Comparison of ENCODE assay signal across 8 cellular contexts in genomic region chr19:15629003-15629880, GRCh38. TPM values are rescaled to one million over a fixed set of nuclear protein-coding genes. Genes with fewer than 3 reads are reported as not detected.
DNase-seq lines count a peak whose midpoint lies in the region; ATAC-seq and TF ChIP-seq lines count a peak whose summit lies in the region.

No MANE protein-coding gene starts in this region.

- no peaks in the 10 kb centered on the region for H3F3A ChIP-seq in SU-DHL-6 (ENCODE audit: insufficient read depth)

- TF ChIP-seq CTCF in SU-DHL-6 (IDR thresholded peaks at IDR 0.05; ENCODE audit: insufficient read depth, low read length, poor library complexity, severe bottlenecking), result peak; percentile 94
- TF ChIP-seq CTCF in heart right ventricle (IDR thresholded peaks at IDR 0.05), result peak; percentile 89 to 99 (median 97)

- H3K27me3 Mint-ChIP-seq in activated naive CD8-positive, alpha-beta T cell treated with anti-CD3 and anti-CD28 coated beads for 36 hours, result peaks cover 12% of the 10 kb centered on the region

- H4K20me1 ChIP-seq in SU-DHL-6 (ENCODE audit: low read depth, low read length), result no peaks in the 10 kb centered on the region

- H3K9me3 ChIP-seq in MG63 (0 out of 2 replicates have a peak, but pooled peaks cover 4% of the 10 kb centered on the region), SU-DHL-6 (ENCODE audit: insufficient read depth, low read length) (no peaks in the 10 kb centered on the region), heart right ventricle (peaks cover 0 to 6% (median 0%) of the 10 kb centered on the region in 11 donors)

- H3K27ac ChIP-seq in SU-DHL-6 (ENCODE audit: low read depth, low read length), result no peak overlapping the region
- H3K27ac ChIP-seq in heart right ventricle, result no peak overlapping the region

- H3K9me3 Mint-ChIP-seq in activated naive CD8-positive, alpha-beta T cell treated with anti-CD3 and anti-CD28 coated beads for 36 hours, result no peaks in the 10 kb centered on the region

- no peak overlapping the region for H3K27ac Mint-ChIP-seq in activated naive CD8-positive, alpha-beta T cell treated with anti-CD3 and anti-CD28 coated beads for 36 hours

- WGBS in heart right ventricle, 2 donors, result 7 to 17% methylated on average over 25 of the region's 25 CpGs

- H3K4me2 ChIP-seq in SU-DHL-6 (ENCODE audit: low read depth, low read length, poor library complexity, severe bottlenecking), result no peak overlapping the region

- no peaks in the 10 kb centered on the region for H3K4me1 Mint-ChIP-seq in activated naive CD8-positive, alpha-beta T cell treated with anti-CD3 and anti-CD28 coated beads for 36 hours

- peaks cover 0 to 14% (median 0%) of the 10 kb centered on the region in 9 donors for H3K4me1 ChIP-seq in heart right ventricle

- H3K36me3 Mint-ChIP-seq in activated naive CD8-positive, alpha-beta T cell treated with anti-CD3 and anti-CD28 coated beads for 36 hours, result no peaks in the 10 kb centered on the region

- H3K36me3 ChIP-seq in MG63 (no peaks in the 10 kb centered on the region), SU-DHL-6 (ENCODE audit: low read length) (no peaks in the 10 kb centered on the region), heart right ventricle (no peaks in the 10 kb centered on the region)

- DNase-seq in EH (ENCODE audit: low read depth) (peak; percentile 47), MG63 (peak; percentile 68), heart right ventricle (peak; percentile 75 to 83), putamen (ENCODE audit: low spot score) (peak; percentile 29), NCI-H187 treated with DMSO at 0.1 percent for 48 hours (lab: John Stamatoyannopoulos, UW) (no peak)
- peak; percentile 80 for DNase-seq in activated naive CD8-positive, alpha-beta T cell treated with anti-CD3 and anti-CD28 coated beads for 36 hours

- H3K4me3 ChIP-seq in MG63 (no peak overlapping the region), SU-DHL-6 (ENCODE audit: insufficient read depth, low read length, poor library complexity, severe bottlenecking) (no peak overlapping the region), heart right ventricle (no peak overlapping the region)

- intact Hi-C loops in heart right ventricle (cut with DNase I), result loop anchor here (1.0 to 10.0 kb wide), 12 partner anchors 182 to 556 kb away; partner anchors contain the start of gene FAM32A (in 2 of the 10)

- ATAC-seq in heart right ventricle (peak; percentile 81 to 94 (median 89)), HG02885 (IDR thresholded peaks at IDR 0.05; ENCODE audit: poor library complexity, unreplicated experiment) (no peak)

- no peak overlapping the region for H2AFZ ChIP-seq in SU-DHL-6 (ENCODE audit: low read depth, low read length, severe bottlenecking)

- no peaks in the 10 kb centered on the region for H3K9me2 ChIP-seq in SU-DHL-6 (replicated peaks; ENCODE audit: insufficient read depth, low read length)

- H3K79me2 ChIP-seq in SU-DHL-6 (ENCODE audit: insufficient read depth, low read length), result no peaks in the 10 kb centered on the region

- no peak overlapping the region for H3K9ac ChIP-seq in SU-DHL-6 (ENCODE audit: low read length)

- peaks cover 5% of the 10 kb centered on the region for H3K27me3 ChIP-seq in MG63
- H3K27me3 ChIP-seq in SU-DHL-6 (ENCODE audit: low read length), result no peaks in the 10 kb centered on the region
- H3K27me3 ChIP-seq in heart right ventricle, result peaks cover 0 to 65% (median 17%) of the 10 kb centered on the region in 7 donors

- H3K4me3 Mint-ChIP-seq in activated naive CD8-positive, alpha-beta T cell treated with anti-CD3 and anti-CD28 coated beads for 36 hours, result no peak overlapping the region

RNA-seq across cellular contexts. Expression of gene CYP4F3, which starts 11.5 kb away (rescaled TPM):
- not detected in 2 replicates for total RNA-seq in MG63 (2014; rRNA removed; shearing (Covaris generic); ENCODE audit: low replicate concordance)
- under 1 TPM; 0.06 to 0.23 TPM for total RNA-seq in activated naive CD8-positive, alpha-beta T cell treated with anti-CD3 and anti-CD28 coated beads for 36 hours
- total RNA-seq in heart right ventricle, result 1 to 10 TPM in 2 of 10 donors, under 1 TPM in 6, not detected in 2; 0.04 to 1.8 (median 0.64) TPM
- polyA plus RNA-seq in heart right ventricle, result under 1 TPM; 0.01 to 0.07 TPM

RNA-seq across cellular contexts. Expression of gene CYP4F8, which starts 14.2 kb away (rescaled TPM):
- not detected in 2 replicates for total RNA-seq in MG63 (2014; rRNA removed; shearing (Covaris generic); ENCODE audit: low replicate concordance)
- total RNA-seq in activated naive CD8-positive, alpha-beta T cell treated with anti-CD3 and anti-CD28 coated beads for 36 hours, result not detected
- total RNA-seq in heart right ventricle, result not detected
- not detected for polyA plus RNA-seq in heart right ventricle

RNA-seq across cellular contexts. Expression of gene CYP4F12, which starts 43.6 kb away (rescaled TPM):
- total RNA-seq in MG63 (2014; rRNA removed; shearing (Covaris generic); ENCODE audit: low replicate concordance), result not detected in 2 replicates
- total RNA-seq in activated naive CD8-positive, alpha-beta T cell treated with anti-CD3 and anti-CD28 coated beads for 36 hours, result not detected
- total RNA-seq in heart right ventricle, result 1 to 10 TPM in 9 of 10 donors, under 1 TPM in 1; 0.92 to 6.8 (median 2.7) TPM
- polyA plus RNA-seq in heart right ventricle, result 10 to 100 TPM in 1 of 2 donors, 1 to 10 TPM in 1; 1.7 to 17.3 TPM
